7 cellular contexts compared by ENCODE assay signal in genomic region chr2:213914510-213914909, GRCh38.
"Had no signal": no experiment of that assay in that cellular context is flagged by ENCODE, and none has a peak within 500 bp of the region (broad histone marks: within the 10 kb centered on the region; RNA-seq: fewer than 3 reads in every experiment).

No MANE protein-coding gene starts in this region.

- H3K4me2 ChIP-seq: KMS-11 had no signal

- H3K9ac ChIP-seq: GM23248, KMS-11 had no signal

- H2AFZ ChIP-seq: GM23248 had no signal

- FAIRE-seq: HTR-8/SVneo had no signal

- H3K4me3 ChIP-seq: GM23248 had no signal

- DNase-seq: GM23248, GOT3, H9, HCEC 1CT, KBM-7 had no signal

- H3K27ac ChIP-seq: GM23248, KMS-11 had no signal
